Comparison of ENCODE assay signal across 1 cellular context in genomic region chr9:14690986-14691730, GRCh38.
TF ChIP-seq lines count a peak whose summit lies in the region.

No MANE protein-coding gene starts in this region.

TF ChIP-seq in HEK293, 187 proteins besides CTCF, POLR2A, EP300 and RAD21:
- TF ChIP-seq PRDM6 (tag by site-specific recombination; IDR thresholded peaks at IDR 0.05) = peak; percentile 85
- no peak for TF ChIP-seq ZNF354C (tag by site-specific recombination; IDR thresholded peaks at IDR 0.05; ENCODE audit: borderline replicate concordance, low read depth)
- TF ChIP-seq PRDM1 (tag by site-specific recombination; IDR thresholded peaks at IDR 0.05) = peak; percentile 52; the same call in 1 of the 2 replicates
- no peak for TF ChIP-seq ZNF280D (tag by site-specific recombination; IDR thresholded peaks at IDR 0.05)
- TF ChIP-seq KLF8 (tag by site-specific recombination; IDR thresholded peaks at IDR 0.05) = no peak
- TF ChIP-seq ZBTB48 (tag by site-specific recombination; IDR thresholded peaks at IDR 0.05) = no peak
- TF ChIP-seq ZBTB21 (tag by site-specific recombination; IDR thresholded peaks at IDR 0.05) = no peak
- TF ChIP-seq ZBTB44 (tag by site-specific recombination; IDR thresholded peaks at IDR 0.05) = no peak
- 0 out of 2 replicates have a peak, but pooled peaks have one; percentile 33 for TF ChIP-seq SCRT2 (tag by site-specific recombination; IDR thresholded peaks at IDR 0.05)
- TF ChIP-seq ZNF146 (tag by site-specific recombination; IDR thresholded peaks at IDR 0.05) = no peak
- no peak for TF ChIP-seq ZXDB (tag by site-specific recombination; IDR thresholded peaks at IDR 0.05)
- no peak for TF ChIP-seq ZNF37A (tag by site-specific recombination; IDR thresholded peaks at IDR 0.05)
- no peak for TF ChIP-seq ZNF660 (tag by site-specific recombination; IDR thresholded peaks at IDR 0.05)
- TF ChIP-seq ZNF664 (tag by site-specific recombination; IDR thresholded peaks at IDR 0.05) = no peak
- TF ChIP-seq KLF17 (tag by site-specific recombination; IDR thresholded peaks at IDR 0.05) = no peak
- no peak for TF ChIP-seq ZNF350 (tag by site-specific recombination; IDR thresholded peaks at IDR 0.05)
- no peak for TF ChIP-seq ZNF639 (tag by site-specific recombination; IDR thresholded peaks at IDR 0.05)
- no peak for TF ChIP-seq WT1 (tag by site-specific recombination; IDR thresholded peaks at IDR 0.05)
- TF ChIP-seq ZNF23 (tag by site-specific recombination; IDR thresholded peaks at IDR 0.05; ENCODE audit: borderline replicate concordance) = no peak
- TF ChIP-seq ZNF76 (tag by site-specific recombination; IDR thresholded peaks at IDR 0.05; ENCODE audit: borderline replicate concordance, low read depth) = no peak
- TF ChIP-seq ELK4 (IDR thresholded peaks at IDR 0.05; ENCODE audit: borderline replicate concordance, low read depth, low read length) = no peak
- TF ChIP-seq ZNF16 (tag by site-specific recombination; IDR thresholded peaks at IDR 0.05; ENCODE audit: low read depth) = no peak
